8 cellular contexts compared by ENCODE assay signal in the genomic region with DNA sequence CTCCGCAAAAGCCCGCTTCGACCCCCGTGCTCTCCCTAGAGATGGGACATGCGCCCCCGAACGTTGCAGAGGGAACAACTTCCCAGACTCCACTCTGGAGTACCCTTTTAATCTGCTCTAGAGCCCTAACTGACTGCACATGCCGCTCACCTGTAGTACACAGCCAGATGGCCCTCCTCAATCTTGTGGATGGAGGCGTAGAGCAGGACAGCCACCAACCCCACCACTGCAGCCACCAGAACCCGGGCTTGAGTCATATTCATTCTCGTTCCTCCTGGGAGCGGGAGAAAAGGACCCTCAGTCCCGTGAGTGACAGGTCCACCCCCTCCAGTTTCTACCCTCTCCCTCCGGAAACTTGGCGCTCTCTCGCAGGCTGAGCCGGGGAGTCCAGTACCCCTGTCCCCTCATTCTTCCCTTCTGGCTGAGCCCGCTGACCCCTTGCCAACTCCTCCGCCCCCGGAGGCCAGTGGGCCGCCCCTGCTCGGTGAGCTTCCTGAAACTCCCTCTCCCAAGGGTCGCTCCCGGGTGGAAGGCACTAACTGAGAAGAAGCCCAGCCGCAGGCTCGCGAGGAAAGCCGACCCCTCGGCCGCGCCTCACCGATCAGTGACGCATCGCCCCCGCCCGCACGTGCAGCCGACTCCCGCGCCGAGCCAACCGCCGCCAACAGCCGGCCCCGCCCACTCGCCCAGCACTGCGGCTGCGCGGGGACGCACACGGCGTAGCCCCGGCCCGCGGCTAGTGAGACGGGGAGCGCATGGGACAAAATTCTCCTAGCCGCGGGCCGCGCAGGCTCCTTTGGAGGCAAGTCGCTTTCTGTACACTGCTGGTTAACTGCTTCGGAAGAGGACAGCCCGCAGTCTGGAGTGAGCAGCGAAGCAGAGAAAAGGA. TPM values are rescaled to one million over a fixed set of nuclear protein-coding genes. Genes with fewer than 3 reads are reported as not detected.
DNase-seq lines count a peak whose midpoint lies in the region; ATAC-seq and TF ChIP-seq lines count a peak whose summit lies in the region.

A gene (minus strand): TSS at position 666 of the 889 bp plus-strand sequence. CDS start 403 bp downstream, at position 263.

- TSS peak; percentile 28 for BruUV-seq in mammary epithelial cell (replicated peaks; lab: Mats Ljungman, UMichigan)

- peak within 1 kb of the TSS; percentile 97 for H2AFZ ChIP-seq in ACC112 (ENCODE audit: low read length, unreplicated experiment)
- peak within 1 kb of the TSS; percentile 91 for H2AFZ ChIP-seq in mammary epithelial cell (ENCODE audit: low read depth, low read length)
- peak within 1 kb of the TSS; percentile 97 for H2AFZ ChIP-seq in smooth muscle cell (ENCODE audit: low read depth)

- H3K27me3 ChIP-seq in ACC112 (ENCODE audit: insufficient read depth, low read length) (no peaks in the 10 kb centered on the region), mammary epithelial cell (ENCODE audit: insufficient read depth, low read length) (no peaks in the 10 kb centered on the region), smooth muscle cell (ENCODE audit: low read depth) (no peaks in the 10 kb centered on the region)

- H4K20me1 ChIP-seq in mammary epithelial cell (ENCODE audit: insufficient read depth, low read length) (no peaks in the 10 kb centered on the region), smooth muscle cell (ENCODE audit: low read depth) (no peaks in the 10 kb centered on the region)

- intact Hi-C loops in mammary epithelial cell (cut with micrococcal nuclease): loop anchor here (1.0 to 10.0 kb wide), 5 partner anchors 37 to 451 kb away; a partner anchor contains a TSS

- H3K4me3 ChIP-seq in ACC112 (ENCODE audit: low read depth, low read length): peak within 1 kb of the TSS; percentile 92
- peak within 1 kb of the TSS; percentile 97 for H3K4me3 ChIP-seq in WI38 (ENCODE audit: low read depth, low read length)
- H3K4me3 ChIP-seq in mammary epithelial cell (replicated peaks in 1 of 3; ENCODE audit: insufficient read depth in 1 of 3, low read depth in 2 of 3, low read length in 3 of 3): peak within 1 kb of the TSS; percentile 66 to 96 (median 85)
- peak within 1 kb of the TSS; percentile 91 for H3K4me3 ChIP-seq in smooth muscle cell

- H3K9me3 ChIP-seq in mammary epithelial cell (replicated peaks; ENCODE audit: insufficient read depth, low read length): no peaks in the 10 kb centered on the region
- no peaks in the 10 kb centered on the region for H3K9me3 ChIP-seq in smooth muscle cell (replicated peaks; ENCODE audit: low read depth)

- peak within 1 kb of the TSS; percentile 59 for H3K27ac ChIP-seq in ACC112 (ENCODE audit: low read depth, low read length)
- H3K27ac ChIP-seq in mammary epithelial cell (ENCODE audit: insufficient read depth, low read depth, low read length): peak within 1 kb of the TSS; percentile 95
- H3K27ac ChIP-seq in smooth muscle cell (ENCODE audit: low read depth): peak within 1 kb of the TSS; percentile 76

- dilution Hi-C loops in mammary epithelial cell (cut with HindIII; ENCODE audit: low sequenced_read_pairs): no loop called here

- peak; percentile 85 for DNase-seq in NCI-H2227 treated with DMSO at 0.1 percent for 48 hours (lab: John Stamatoyannopoulos, UW)
- peak; percentile 90 for DNase-seq in mammary epithelial cell
- peak; percentile 98 for DNase-seq in iPS-NIHi7 (ENCODE audit: extremely low spot score)
- peak; percentile 81 for DNase-seq in smooth muscle cell (lab: John Stamatoyannopoulos, UW; ENCODE audit: unreplicated experiment)

- H3K79me2 ChIP-seq in ACC112 (ENCODE audit: control insufficient read depth, insufficient read depth, low read length, unreplicated experiment): peaks cover 58% of the 10 kb centered on the region
- peaks cover 62% of the 10 kb centered on the region for H3K79me2 ChIP-seq in mammary epithelial cell (ENCODE audit: insufficient read depth, low read length)
- H3K79me2 ChIP-seq in smooth muscle cell (ENCODE audit: low read depth): peaks cover 20% of the 10 kb centered on the region

- H3F3A ChIP-seq in smooth muscle cell (ENCODE audit: low read depth): peaks cover 6% of the 10 kb centered on the region

- ATAC-seq in GM18870 (IDR thresholded peaks at IDR 0.05; ENCODE audit: unreplicated experiment) (peak; percentile 47), HG03108 (IDR thresholded peaks at IDR 0.05; ENCODE audit: unreplicated experiment) (peak; percentile 86)

- H3K4me2 ChIP-seq in mammary epithelial cell (ENCODE audit: insufficient read depth, low read depth, low read length): peak within 1 kb of the TSS; percentile 71
- peak within 1 kb of the TSS; percentile 85 for H3K4me2 ChIP-seq in smooth muscle cell

- CTCF ChIA-PET in mammary epithelial cell (lab: Charles Lee; ENCODE audit: low non-redundant PET): no interaction called here

- no peak for TF ChIP-seq CTCF in WI38 (IDR thresholded peaks at IDR 0.05; ENCODE audit: low read depth, low read length)
- no peak for TF ChIP-seq CTCF in mammary epithelial cell (conservative IDR thresholded peaks at IDR 0.05 in 1 of 2, IDR thresholded peaks at IDR 0.05 in 1 of 2; ENCODE audit: extremely low read depth in 1 of 2, insufficient read depth in 1 of 2, low read depth in 1 of 2, low read length in 2 of 2)
- TF ChIP-seq CTCF in smooth muscle cell (IDR thresholded peaks at IDR 0.05; ENCODE audit: borderline replicate concordance, insufficient read depth, poor library complexity, severe bottlenecking): no peak

- H3K4me1 ChIP-seq in ACC112 (ENCODE audit: control insufficient read depth, insufficient read depth, low read length, unreplicated experiment) (peaks cover 29% of the 10 kb centered on the region), mammary epithelial cell (ENCODE audit: insufficient read depth, low read length) (peaks cover 24% of the 10 kb centered on the region), smooth muscle cell (ENCODE audit: low read depth) (peaks cover 18% of the 10 kb centered on the region)

- peaks cover 8% of the 10 kb centered on the region for H3K36me3 ChIP-seq in ACC112 (ENCODE audit: insufficient read depth, low read length)
- H3K36me3 ChIP-seq in mammary epithelial cell (ENCODE audit: insufficient read depth, low read length): peaks cover 6% of the 10 kb centered on the region
- H3K36me3 ChIP-seq in smooth muscle cell (ENCODE audit: low read depth): peaks cover 21% of the 10 kb centered on the region

- H3K9ac ChIP-seq in mammary epithelial cell (ENCODE audit: insufficient read depth, low read length) (peak within 1 kb of the TSS; percentile 98), smooth muscle cell (ENCODE audit: low read depth) (peak within 1 kb of the TSS; percentile 93)

- WGBS in mammary epithelial cell (ENCODE audit: low coverage, missing lambda C conversion rate): 2% methylated on average over 43 of the region's 65 CpGs
- under 1% methylated on average over 64 of the region's 65 CpGs for WGBS in smooth muscle cell (ENCODE audit: low lambda C conversion rate)

- in situ Hi-C loops in mammary epithelial cell (cut with MboI; ENCODE audit: low sequenced_read_pairs in 2 of 2): loop anchor here in 1 of 2 donors (10.0 kb wide), 1 partner anchor 281 kb away; no protein-coding TSS in a partner anchor

RNA-seq across cellular contexts. Expression of the gene that starts here (rescaled TPM):
- total RNA-seq in mammary epithelial cell (10 to 100 TPM; 31.5 to 44.3 TPM), smooth muscle cell (21.0 and 21.6 TPM in 2 replicates)
- polyA plus RNA-seq in mammary epithelial cell (42.5 TPM), smooth muscle cell (22.1 and 32.2 TPM in 2 replicates)
- polyA minus RNA-seq in mammary epithelial cell: 33.5 TPM

Comparison
In these comparisons a context has a peak if more than half of its experiments do, and no peak if none do; other contexts are left out.
1. Peak in every context shown above with its lines: DNase-seq, ATAC-seq, H3K4me3 ChIP-seq and H3K27ac ChIP-seq.